ENCODE assay signal across 8 cellular contexts in the genomic region with DNA sequence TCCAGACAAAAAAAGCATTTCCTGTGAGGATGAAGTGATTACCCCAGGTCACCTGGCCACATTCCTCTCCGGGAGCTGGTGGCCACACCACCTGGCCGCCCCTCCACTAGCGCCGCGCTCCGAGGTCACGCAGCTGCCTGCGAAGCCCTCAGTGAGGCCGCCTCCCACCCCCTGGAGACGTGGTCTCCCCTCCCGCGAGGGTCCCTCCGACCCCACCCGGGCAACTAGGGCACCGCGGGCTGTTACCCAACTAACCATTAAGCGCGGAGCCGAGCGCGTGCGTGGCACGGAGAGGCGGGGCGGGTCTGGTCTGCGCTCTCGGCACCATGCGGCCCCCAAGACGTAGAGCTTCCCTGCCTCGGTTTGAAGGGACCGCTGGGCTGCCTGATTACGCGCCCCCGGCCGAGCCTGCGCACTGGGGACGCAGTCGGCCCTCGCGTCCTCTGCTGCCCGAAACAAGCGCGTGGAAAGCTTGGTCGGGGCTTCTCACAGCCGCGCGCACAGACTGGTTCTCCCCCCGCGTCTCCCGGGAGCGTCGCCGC.
DNase-seq lines count a peak whose midpoint lies in the region; ATAC-seq and TF ChIP-seq lines count a peak whose summit lies in the region.

No MANE protein-coding gene starts in this region.

- peak overlapping the region; percentile 28 to 65 (median 46) for H3K4me3 ChIP-seq in breast epithelium

- TF ChIP-seq POLR2A in breast epithelium (IDR thresholded peaks at IDR 0.05): no peak

- H3K36me3 Mint-ChIP-seq in CD14-positive monocyte: peaks cover 0 to 1% of the 10 kb centered on the region in 2 donors

- H3K9me3 Mint-ChIP-seq in CD14-positive monocyte: peaks cover 2 to 19% (median 6%) of the 10 kb centered on the region in 7 donors

- H3K27me3 Mint-ChIP-seq in CD14-positive monocyte (ENCODE audit: low read depth in 3 of 3): peaks cover 50 to 66% (median 62%) of the 10 kb centered on the region in 3 donors

- no peak for ATAC-seq in GM21786 (IDR thresholded peaks at IDR 0.05; ENCODE audit: unreplicated experiment)

- peak overlapping the region; percentile 67 to 90 for H3K4me3 Mint-ChIP-seq in CD14-positive monocyte

- H3K4me1 ChIP-seq in breast epithelium: peaks cover 0 to 7% of the 10 kb centered on the region in 2 donors

- peaks cover 22% of the 10 kb centered on the region for H3K4me1 Mint-ChIP-seq in CD14-positive monocyte

- peaks cover 6 to 30% of the 10 kb centered on the region in 2 donors for H3K27me3 ChIP-seq in breast epithelium

- TF ChIP-seq CTCF in CD14-positive monocyte (IDR thresholded peaks at IDR 0.05) (no peak), breast epithelium (IDR thresholded peaks at IDR 0.05) (no peak)

- no peaks in the 10 kb centered on the region for H3K36me3 ChIP-seq in breast epithelium

- intact Hi-C loops in CD14-positive monocyte (cut with micrococcal nuclease): no loop called here
- intact Hi-C loops in breast epithelium (cut with DNase I; ENCODE audit: low total_unique reads): no loop called here

- no peak for DNase-seq in CD14-positive monocyte (ENCODE audit: low spot score)
- peak; percentile 76 for DNase-seq in NCI-H146 (lab: John Stamatoyannopoulos, UW)
- DNase-seq in breast epithelium (ENCODE audit: low spot score in 2 of 2): no peak
- peak; percentile 19 for DNase-seq in inferior parietal cortex (ENCODE audit: extremely low spot score)
- peak; percentile 27 for DNase-seq in stimulated activated CD8-positive, alpha-beta memory T cell treated with anti-CD3 and anti-CD28 coated beads, Interleukin-4, amount 100 ng/mL, for 48 hours
- DNase-seq in NCI-H2107 treated with DMSO at 0.1 percent for 48 hours (lab: John Stamatoyannopoulos, UW; ENCODE audit: unreplicated experiment): no peak
- DNase-seq in cortex of kidney (lab: John Stamatoyannopoulos, UW): no peak

- H3K27ac ChIP-seq in breast epithelium: no peak overlapping the region

- no peaks in the 10 kb centered on the region for H3K9me3 ChIP-seq in breast epithelium

- H3K27ac Mint-ChIP-seq in CD14-positive monocyte: no peak overlapping the region

Comparison
In these comparisons a context has a peak if more than half of its experiments do, and no peak if none do; other contexts are left out.
1. DNase-seq: peak in NCI-H146 (single experiment), inferior parietal cortex (single experiment) and stimulated activated CD8-positive, alpha-beta memory T cell treated with anti-CD3 and anti-CD28 coated beads, Interleukin-4, amount 100 ng/mL, for 48 hours (single experiment); none in CD14-positive monocyte (single experiment), breast epithelium (0 of 2), NCI-H2107 treated with DMSO at 0.1 percent for 48 hours (single experiment) and cortex of kidney (single experiment).